In the genomic region with DNA sequence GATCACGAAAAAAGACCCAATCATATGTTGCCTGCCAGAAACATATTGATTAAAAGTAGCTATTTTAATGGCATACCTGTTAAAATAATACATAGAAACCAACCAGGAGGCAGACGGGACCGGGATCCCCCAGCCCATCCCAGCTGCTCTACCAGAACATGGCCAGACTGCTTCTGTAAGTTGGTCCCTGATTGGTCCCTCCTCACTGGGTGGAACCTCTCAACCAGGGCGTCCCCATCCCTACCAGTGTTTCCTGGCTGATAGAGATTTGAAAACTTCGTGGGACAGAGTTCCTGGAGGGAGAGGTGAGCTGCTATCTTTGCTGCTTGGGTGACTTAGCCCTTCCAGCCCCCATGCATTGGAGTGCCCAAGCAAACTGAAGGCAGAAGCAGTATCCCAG, we compare ENCODE assay signal across 16 cellular contexts.
DNase-seq lines count a peak whose midpoint lies in the region; ATAC-seq, FAIRE-seq and TF ChIP-seq lines count a peak whose summit lies in the region.
"Had no signal": no experiment of that assay in that cellular context is flagged by ENCODE, and none has a peak within 500 bp of the region (broad histone marks: within the 10 kb centered on the region; RNA-seq: fewer than 3 reads in every experiment).

No MANE protein-coding gene starts in this region.

- DNase-seq in A172 (ENCODE audit: low spot score), result peak; percentile 67
- DNase-seq in H54 (ENCODE audit: insufficient read length, low spot score), result peak; percentile 44
- DNase-seq in WTC11 (ENCODE audit: low spot score), result peak; percentile 18
- peak; percentile 14 for DNase-seq in iPS-NIHi11 (ENCODE audit: low spot score)
- no peak for DNase-seq in NOMO-1 (lab: John Stamatoyannopoulos, UW; ENCODE audit: unreplicated experiment in 2 of 2)
- DNase-seq in superior temporal gyrus (ENCODE audit: extremely low spot score), result no peak
- DNase-seq: 8988T; CD4-positive, alpha-beta memory T cell; COR-L47; DMS153; DMS79 treated with DMSO at 0.1 percent for 48 hours; GDM1; IMR-90 had no signal

- no peak for TF ChIP-seq CTCF in WTC11 (IDR thresholded peaks at IDR 0.05)

- no peaks in the 10 kb centered on the region for H3K36me3 Mint-ChIP-seq in WTC11
- H3K36me3 Mint-ChIP-seq: CD4-positive, alpha-beta memory T cell had no signal

- H3K27me3 Mint-ChIP-seq in WTC11 (ENCODE audit: low read depth), result no peaks in the 10 kb centered on the region
- H3K27me3 Mint-ChIP-seq: B cell; CD4-positive, alpha-beta memory T cell had no signal

- no peak overlapping the region for H3K4me3 Mint-ChIP-seq in WTC11
- H3K4me3 Mint-ChIP-seq: B cell; CD4-positive, alpha-beta memory T cell had no signal

- H3K4me1 Mint-ChIP-seq in WTC11, result no peaks in the 10 kb centered on the region
- H3K4me1 Mint-ChIP-seq: B cell; CD4-positive, alpha-beta memory T cell had no signal

- CTCF ChIA-PET in WTC11 (lab: Charles Lee), result no interaction called here

- peaks cover 5% of the 10 kb centered on the region for H3K9me3 Mint-ChIP-seq in WTC11

- POLR2A ChIA-PET in WTC11 (lab: Charles Lee), result interaction anchor here (0.6 kb wide), 1 partner anchor 143 kb away, joined by 3 read pairs; no protein-coding TSS in a partner anchor

- no peak; the same call in 1 of the 2 replicates for TF ChIP-seq POLR2A in H54 (IDR thresholded peaks at IDR 0.05; ENCODE audit: low read depth, low read length)

- ATAC-seq in WTC11 (peak; percentile 98), GM19351 (IDR thresholded peaks at IDR 0.05; ENCODE audit: unreplicated experiment) (no peak)

- H3K27ac Mint-ChIP-seq in WTC11, result no peak overlapping the region
- H3K27ac Mint-ChIP-seq: B cell; CD4-positive, alpha-beta memory T cell had no signal

- FAIRE-seq in H54 (lab: Jason Lieb, UNC), result peak; percentile 66
- FAIRE-seq: GM12892 had no signal

TF ChIP-seq in WTC11, 78 proteins besides CTCF, POLR2A, EP300 and RAD21:
- TF ChIP-seq ELF4 (CRISPR knock-in tag; IDR thresholded peaks at IDR 0.05; ENCODE audit: low read depth), result no peak
- no peak for TF ChIP-seq ZNF232 (CRISPR knock-in tag; IDR thresholded peaks at IDR 0.05)
- TF ChIP-seq, protein P1, sequence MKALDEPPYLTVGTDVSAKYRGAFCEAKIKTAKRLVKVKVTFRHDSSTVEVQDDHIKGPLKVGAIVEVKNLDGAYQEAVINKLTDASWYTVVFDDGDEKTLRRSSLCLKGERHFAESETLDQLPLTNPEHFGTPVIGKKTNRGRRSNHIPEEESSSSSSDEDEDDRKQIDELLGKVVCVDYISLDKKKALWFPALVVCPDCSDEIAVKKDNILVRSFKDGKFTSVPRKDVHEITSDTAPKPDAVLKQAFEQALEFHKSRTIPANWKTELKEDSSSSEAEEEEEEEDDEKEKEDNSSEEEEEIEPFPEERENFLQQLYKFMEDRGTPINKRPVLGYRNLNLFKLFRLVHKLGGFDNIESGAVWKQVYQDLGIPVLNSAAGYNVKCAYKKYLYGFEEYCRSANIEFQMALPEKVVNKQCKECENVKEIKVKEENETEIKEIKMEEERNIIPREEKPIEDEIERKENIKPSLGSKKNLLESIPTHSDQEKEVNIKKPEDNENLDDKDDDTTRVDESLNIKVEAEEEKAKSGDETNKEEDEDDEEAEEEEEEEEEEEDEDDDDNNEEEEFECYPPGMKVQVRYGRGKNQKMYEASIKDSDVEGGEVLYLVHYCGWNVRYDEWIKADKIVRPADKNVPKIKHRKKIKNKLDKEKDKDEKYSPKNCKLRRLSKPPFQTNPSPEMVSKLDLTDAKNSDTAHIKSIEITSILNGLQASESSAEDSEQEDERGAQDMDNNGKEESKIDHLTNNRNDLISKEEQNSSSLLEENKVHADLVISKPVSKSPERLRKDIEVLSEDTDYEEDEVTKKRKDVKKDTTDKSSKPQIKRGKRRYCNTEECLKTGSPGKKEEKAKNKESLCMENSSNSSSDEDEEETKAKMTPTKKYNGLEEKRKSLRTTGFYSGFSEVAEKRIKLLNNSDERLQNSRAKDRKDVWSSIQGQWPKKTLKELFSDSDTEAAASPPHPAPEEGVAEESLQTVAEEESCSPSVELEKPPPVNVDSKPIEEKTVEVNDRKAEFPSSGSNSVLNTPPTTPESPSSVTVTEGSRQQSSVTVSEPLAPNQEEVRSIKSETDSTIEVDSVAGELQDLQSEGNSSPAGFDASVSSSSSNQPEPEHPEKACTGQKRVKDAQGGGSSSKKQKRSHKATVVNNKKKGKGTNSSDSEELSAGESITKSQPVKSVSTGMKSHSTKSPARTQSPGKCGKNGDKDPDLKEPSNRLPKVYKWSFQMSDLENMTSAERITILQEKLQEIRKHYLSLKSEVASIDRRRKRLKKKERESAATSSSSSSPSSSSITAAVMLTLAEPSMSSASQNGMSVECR (CRISPR knock-in tag; IDR thresholded peaks at IDR 0.05; ENCODE audit: borderline replicate concordance), result no peak
- TF ChIP-seq, protein P2, sequence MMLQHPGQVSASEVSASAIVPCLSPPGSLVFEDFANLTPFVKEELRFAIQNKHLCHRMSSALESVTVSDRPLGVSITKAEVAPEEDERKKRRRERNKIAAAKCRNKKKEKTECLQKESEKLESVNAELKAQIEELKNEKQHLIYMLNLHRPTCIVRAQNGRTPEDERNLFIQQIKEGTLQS (CRISPR knock-in tag; conservative IDR thresholded peaks at IDR 0.05), result no peak
- TF ChIP-seq NFATC4 (CRISPR knock-in tag; IDR thresholded peaks at IDR 0.05), result no peak

Comparison
In these comparisons a context has a peak if more than half of its experiments do, and no peak if none do; other contexts are left out.
1. DNase-seq: peak in A172 (single experiment), H54 (single experiment), WTC11 (single experiment) and iPS-NIHi11 (single experiment); none in NOMO-1 (0 of 2) and superior temporal gyrus (single experiment).